1 cellular context compared by ENCODE assay signal in the genomic region with DNA sequence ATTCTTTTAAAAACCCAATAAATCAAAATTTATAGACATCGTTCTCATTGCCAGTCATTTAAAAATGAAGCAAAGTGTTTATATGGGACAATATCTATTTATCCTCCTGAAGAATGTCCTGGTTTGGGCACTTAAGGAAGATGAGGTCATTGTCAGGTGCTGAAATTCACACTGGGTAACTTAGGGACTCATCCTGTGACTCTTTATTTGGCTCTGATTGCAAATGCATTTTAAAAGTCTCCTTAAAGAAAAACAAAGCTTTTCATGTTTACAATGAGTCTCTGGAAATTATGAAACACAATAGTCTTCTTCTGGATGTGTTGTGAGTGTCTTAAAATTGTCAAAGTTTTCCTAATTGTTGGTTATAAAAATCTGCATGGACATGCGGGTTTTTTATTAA.
TF ChIP-seq lines count a peak whose summit lies in the region.

No MANE protein-coding gene starts in this region.

TF ChIP-seq in HEK293, 187 proteins besides CTCF, POLR2A, EP300 and RAD21 (continued from another document):
- TF ChIP-seq ZNF513 (tag by site-specific recombination; IDR thresholded peaks at IDR 0.05) (no peak), ZSCAN16 (tag by site-specific recombination; IDR thresholded peaks at IDR 0.05) (no peak), ZIC2 (tag by site-specific recombination; IDR thresholded peaks at IDR 0.05) (no peak), GLI4 (tag by site-specific recombination; IDR thresholded peaks at IDR 0.05) (no peak), ZNF138 (tag by site-specific recombination; IDR thresholded peaks at IDR 0.05; ENCODE audit: borderline replicate concordance) (no peak), ATF2 (tag by site-specific recombination; IDR thresholded peaks at IDR 0.05; ENCODE audit: low read depth) (no peak), AEBP2 (tag by site-specific recombination; IDR thresholded peaks at IDR 0.05; ENCODE audit: borderline replicate concordance) (no peak), SP7 (tag by site-specific recombination; IDR thresholded peaks at IDR 0.05) (0 out of 2 replicates have a peak, but pooled peaks have one; percentile 17), PATZ1 (tag by site-specific recombination; IDR thresholded peaks at IDR 0.05) (no peak), KLF8 (tag by site-specific recombination; IDR thresholded peaks at IDR 0.05) (peak; percentile 46; the same call in 1 of the 2 replicates), ZNF184 (tag by site-specific recombination; IDR thresholded peaks at IDR 0.05) (0 out of 2 replicates have a peak, but pooled peaks have one; percentile 18), YY1 (tag by site-specific recombination; IDR thresholded peaks at IDR 0.05) (no peak), ZNF433 (tag by site-specific recombination; IDR thresholded peaks at IDR 0.05; ENCODE audit: low read depth) (no peak), ZNF335 (tag by site-specific recombination; conservative IDR thresholded peaks at IDR 0.05) (no peak), ZNF133 (tag by site-specific recombination; IDR thresholded peaks at IDR 0.05) (no peak)
- TF ChIP-seq, protein P1, sequence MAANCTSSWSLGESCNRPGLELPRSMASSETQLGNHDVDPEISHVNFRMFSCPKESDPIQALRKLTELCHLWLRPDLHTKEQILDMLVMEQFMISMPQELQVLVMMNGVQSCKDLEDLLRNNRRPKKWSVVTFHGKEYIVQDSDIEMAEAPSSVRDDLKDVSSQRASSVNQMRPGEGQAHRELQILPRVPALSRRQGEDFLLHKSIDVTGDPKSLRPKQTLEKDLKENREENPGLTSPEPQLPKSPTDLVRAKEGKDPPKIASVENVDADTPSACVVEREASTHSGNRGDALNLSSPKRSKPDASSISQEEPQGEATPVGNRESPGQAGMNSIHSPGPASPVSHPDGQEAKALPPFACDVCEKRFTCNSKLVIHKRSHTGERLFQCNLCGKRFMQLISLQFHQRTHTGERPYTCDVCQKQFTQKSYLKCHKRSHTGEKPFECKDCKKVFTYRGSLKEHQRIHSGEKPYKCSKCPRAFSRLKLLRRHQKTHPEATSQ (tag by site-specific recombination; IDR thresholded peaks at IDR 0.05), result no peak
- TF ChIP-seq, protein P2, sequence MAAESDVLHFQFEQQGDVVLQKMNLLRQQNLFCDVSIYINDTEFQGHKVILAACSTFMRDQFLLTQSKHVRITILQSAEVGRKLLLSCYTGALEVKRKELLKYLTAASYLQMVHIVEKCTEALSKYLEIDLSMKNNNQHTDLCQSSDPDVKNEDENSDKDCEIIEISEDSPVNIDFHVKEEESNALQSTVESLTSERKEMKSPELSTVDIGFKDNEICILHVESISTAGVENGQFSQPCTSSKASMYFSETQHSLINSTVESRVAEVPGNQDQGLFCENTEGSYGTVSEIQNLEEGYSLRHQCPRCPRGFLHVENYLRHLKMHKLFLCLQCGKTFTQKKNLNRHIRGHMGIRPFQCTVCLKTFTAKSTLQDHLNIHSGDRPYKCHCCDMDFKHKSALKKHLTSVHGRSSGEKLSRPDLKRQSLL (tag by site-specific recombination; IDR thresholded peaks at IDR 0.05), result no peak
TF ChIP-seq in HEK293: peak in this region for 7.
